ENCODE assay signal across 8 cellular contexts in the genomic region with DNA sequence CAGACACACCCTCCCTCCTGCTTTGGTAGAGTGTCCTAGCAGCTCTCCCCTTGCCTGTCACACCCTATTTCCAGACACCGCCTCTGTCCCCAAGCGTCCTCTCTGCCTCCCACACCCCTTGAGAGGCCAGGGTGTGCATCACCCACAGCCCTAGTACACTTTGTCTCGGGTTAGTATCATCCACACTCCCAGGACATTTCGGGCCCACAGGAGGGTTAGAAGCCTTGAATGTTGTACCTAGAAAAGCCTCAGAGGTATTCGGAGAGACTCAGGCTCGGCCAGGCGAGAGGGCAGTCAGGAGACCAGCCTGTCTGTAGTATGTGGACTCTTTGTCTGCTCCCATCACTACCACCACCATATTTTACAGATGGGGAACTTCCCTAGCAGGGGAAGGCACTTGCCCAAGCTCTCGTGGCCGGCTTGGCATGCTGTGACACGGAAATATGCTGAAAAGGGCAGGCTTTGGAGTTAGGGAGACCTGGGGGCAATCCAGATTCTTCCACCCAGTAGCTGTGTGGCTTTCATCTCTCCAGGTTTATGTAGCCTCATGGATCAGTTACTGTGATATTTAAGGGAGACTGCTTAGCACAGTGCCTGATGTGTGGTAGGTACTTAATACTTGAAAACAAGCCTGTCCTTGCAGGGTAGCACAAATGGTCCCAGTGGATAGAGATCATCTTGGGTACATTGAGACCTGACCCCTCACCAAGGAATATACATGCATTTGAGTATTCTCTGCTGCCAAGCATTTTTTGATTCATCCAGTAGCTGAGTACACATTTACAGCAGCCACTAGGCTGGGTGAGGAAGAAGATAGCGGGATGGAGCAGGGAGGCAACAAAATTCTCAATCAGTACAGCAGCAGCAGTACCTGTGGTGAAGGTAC. TPM values are rescaled to one million over a fixed set of nuclear protein-coding genes. Genes with fewer than 3 reads are reported as not detected.
A peak's percentile ranks its signal among the peaks of the same experiment; 100 is the strongest.
DNase-seq lines count a peak whose midpoint lies in the region; ATAC-seq and TF ChIP-seq lines count a peak whose summit lies in the region.

No MANE protein-coding gene starts in this region.

- H3K27me3 ChIP-seq in GM06990 (replicated peaks; ENCODE audit: control insufficient read depth, insufficient read depth, low read length) (no peaks in the 10 kb centered on the region), SJSA1 (replicated peaks) (no peaks in the 10 kb centered on the region), esophagus squamous epithelium (no peaks in the 10 kb centered on the region), prostate gland (replicated peaks; ENCODE audit: insufficient read depth) (no peaks in the 10 kb centered on the region)

- intact Hi-C loops in esophagus squamous epithelium (cut with DNase I) (no loop called here), prostate gland (cut with DNase I) (loop anchor here (10.0 kb wide), 1 partner anchor 329 kb away; no protein-coding TSS in a partner anchor), posterior vena cava (cut with DNase I) (loop anchor here in 1 of 2 donors (10.0 kb wide), 3 partner anchors 49 to 339 kb away; a partner anchor contains a TSS)

- DNase-seq in GM06990 (ENCODE audit: extremely low read depth, insufficient read length) = no peak
- DNase-seq in SJSA1 (ENCODE audit: low read depth in 1 of 2, low spot score in 2 of 2) = no peak
- no peak for DNase-seq in esophagus squamous epithelium (lab: John Stamatoyannopoulos, UW)
- DNase-seq in prostate gland (ENCODE audit: low spot score) = no peak
- DNase-seq in NCI-H1694 treated with DMSO at 0.1 percent for 48 hours (lab: John Stamatoyannopoulos, UW) = no peak
- no peak for DNase-seq in posterior vena cava (ENCODE audit: low spot score)
- no peak for DNase-seq in Ammon's horn (ENCODE audit: low spot score)

- 0 out of 2 replicates have a peak overlapping the region, but pooled peaks have one; percentile 4 for H3K27ac ChIP-seq in SJSA1
- peak overlapping the region; percentile 94 to 99 (median 97) for H3K27ac ChIP-seq in esophagus squamous epithelium
- H3K27ac ChIP-seq in prostate gland = peak overlapping the region; percentile 89 to 90

- H3K36me3 ChIP-seq in GM06990 (ENCODE audit: control insufficient read depth, insufficient read depth, low read length) = peaks cover 6% of the 10 kb centered on the region
- peaks cover 55% of the 10 kb centered on the region for H3K36me3 ChIP-seq in SJSA1
- peaks cover 15 to 54% (median 28%) of the 10 kb centered on the region in 3 donors for H3K36me3 ChIP-seq in esophagus squamous epithelium
- H3K36me3 ChIP-seq in prostate gland = peaks cover 5 to 9% of the 10 kb centered on the region in 2 donors

- no peaks in the 10 kb centered on the region; the same call in 1 of the 2 replicates for H3K9me3 ChIP-seq in SJSA1 (replicated peaks)
- H3K9me3 ChIP-seq in esophagus squamous epithelium = no peaks in the 10 kb centered on the region
- H3K9me3 ChIP-seq in prostate gland = no peaks in the 10 kb centered on the region

- H3K4me3 ChIP-seq in GM06990 (replicated peaks; ENCODE audit: low read depth, low read length) (peak overlapping the region; percentile 92), SJSA1 (peak overlapping the region; percentile 67), esophagus squamous epithelium (peak overlapping the region; percentile 77 to 89 (median 87)), prostate gland (peak overlapping the region; percentile 74 to 77)

- TF ChIP-seq CTCF in GM06990 (IDR thresholded peaks at IDR 0.05; ENCODE audit: insufficient read depth, low read length, poor library complexity, severe bottlenecking) = no peak
- TF ChIP-seq CTCF in esophagus squamous epithelium (IDR thresholded peaks at IDR 0.05) = no peak
- TF ChIP-seq CTCF in prostate gland (IDR thresholded peaks at IDR 0.05) = no peak

- H3K4me1 ChIP-seq in SJSA1 (replicated peaks) (peaks cover 17% of the 10 kb centered on the region), esophagus squamous epithelium (peaks cover 26 to 69% (median 34%) of the 10 kb centered on the region in 3 donors), prostate gland (replicated peaks) (peaks cover 20% of the 10 kb centered on the region)

- TF ChIP-seq POLR2A in esophagus squamous epithelium (IDR thresholded peaks at IDR 0.05) (no peak), prostate gland (IDR thresholded peaks at IDR 0.05) (no peak)

- ATAC-seq in HG02840 (IDR thresholded peaks at IDR 0.05; ENCODE audit: low FRiP score, unreplicated experiment) = no peak

- 34 to 42% methylated on average over 6 to 11 of the region's 11 CpGs for WGBS in esophagus squamous epithelium, 2 donors
- WGBS in prostate gland = 39% methylated on average over 11 of the region's 11 CpGs

RNA-seq across cellular contexts. Expression of a gene that starts 1.4 kb away (rescaled TPM):
- total RNA-seq in SJSA1 (2014; rRNA removed; shearing (Covaris generic)) = 82.1 and 82.7 TPM in 2 replicates
- 100 to 1,000 TPM in 1 of 4 donors, 10 to 100 TPM in 3; 64.0 to 140 (median 76.3) TPM for total RNA-seq in esophagus squamous epithelium
- 10 to 100 TPM; 56.8 to 80.5 TPM for total RNA-seq in prostate gland
- 100 to 1,000 TPM; 107 to 115 TPM for total RNA-seq in posterior vena cava

RNA-seq across cellular contexts. Expression of a gene that starts 1.6 kb away (rescaled TPM):
- total RNA-seq in SJSA1 (2014; rRNA removed; shearing (Covaris generic)) = 12.8 and 17.3 TPM in 2 replicates
- total RNA-seq in esophagus squamous epithelium (10 to 100 TPM in 3 of 4 donors, 1 to 10 TPM in 1; 4.2 to 17.8 (median 16.3) TPM), prostate gland (10 to 100 TPM; 12.1 to 14.8 TPM), posterior vena cava (1 to 10 TPM; 7.9 TPM)

RNA-seq across cellular contexts. Expression of a gene that starts 52.1 kb away (rescaled TPM):
- 12.9 and 17.7 TPM in 2 replicates for total RNA-seq in SJSA1 (2014; rRNA removed; shearing (Covaris generic))
- total RNA-seq in esophagus squamous epithelium (10 to 100 TPM; 14.4 to 47.9 (median 30.0) TPM), prostate gland (10 to 100 TPM; 41.1 to 53.2 TPM), posterior vena cava (10 to 100 TPM; 19.8 to 24.0 TPM)

RNA-seq across cellular contexts. Expression of a gene that starts 52.4 kb away (rescaled TPM):
- 22.4 and 25.9 TPM in 2 replicates for total RNA-seq in SJSA1 (2014; rRNA removed; shearing (Covaris generic))
- total RNA-seq in esophagus squamous epithelium (10 to 100 TPM in 3 of 4 donors, 1 to 10 TPM in 1; 6.3 to 21.5 (median 13.7) TPM), prostate gland (10 to 100 TPM; 15.0 to 15.1 TPM), posterior vena cava (10 to 100 TPM in 1 of 2 donors, 1 to 10 TPM in 1; 9.3 to 10.2 TPM)

Comparison
In these comparisons a context has a peak if more than half of its experiments do, and no peak if none do; other contexts are left out.
1. H3K27ac ChIP-seq: peak in every context shown above with its lines; median percentile 97 in esophagus squamous epithelium; 90 in prostate gland; 4 in SJSA1.